11 cellular contexts compared by ENCODE assay signal in genomic region chr2:159124931-159125467, GRCh38.
DNase-seq lines count a peak whose midpoint lies in the region; ATAC-seq and TF ChIP-seq lines count a peak whose summit lies in the region.
"Had no signal": no experiment of that assay in that cellular context is flagged by ENCODE, and none has a peak within 500 bp of the region (broad histone marks: within the 10 kb centered on the region; RNA-seq: fewer than 3 reads in every experiment).

No MANE protein-coding gene starts in this region.

- peaks cover 19% of the 10 kb centered on the region for H3K4me1 Mint-ChIP-seq in activated CD8-positive, alpha-beta T cell treated with anti-CD3 and anti-CD28 coated beads, Interleukin-2, amount 10 ng/mL, durations not matched to agents 7 days and 5 days (ENCODE audit: low read depth)
- peaks cover 50% of the 10 kb centered on the region for H3K4me1 Mint-ChIP-seq in type B pancreatic cell (ENCODE audit: unreplicated experiment)

- H3K4me3 Mint-ChIP-seq in activated CD8-positive, alpha-beta T cell treated with anti-CD3 and anti-CD28 coated beads, Interleukin-2, amount 10 ng/mL, durations not matched to agents 7 days and 5 days = no peak overlapping the region
- peak overlapping the region; percentile 72 for H3K4me3 Mint-ChIP-seq in type B pancreatic cell

- POLR2A ChIA-PET in activated CD8-positive, alpha-beta T cell treated with anti-CD3 and anti-CD28 coated beads, Interleukin-2, amount 10 ng/mL, durations not matched to agents 7 days and 5 days (lab: Charles Lee) = no interaction called here

- H3K36me3 Mint-ChIP-seq in activated naive CD4-positive, alpha-beta T cell treated with anti-CD3 and anti-CD28 coated beads, Interleukin-2, amount 50 U/mL, for 72 hours = no peaks in the 10 kb centered on the region
- no peaks in the 10 kb centered on the region for H3K36me3 Mint-ChIP-seq in activated CD8-positive, alpha-beta T cell treated with anti-CD3 and anti-CD28 coated beads, Interleukin-2, amount 10 ng/mL, durations not matched to agents 7 days and 5 days (ENCODE audit: low read depth)
- peaks cover 34% of the 10 kb centered on the region for H3K36me3 Mint-ChIP-seq in type B pancreatic cell

- ATAC-seq in activated naive CD4-positive, alpha-beta T cell treated with anti-CD3 and anti-CD28 coated beads, Interleukin-2, amount 50 U/mL, for 72 hours = no peak
- no peak for ATAC-seq in activated CD8-positive, alpha-beta T cell treated with anti-CD3 and anti-CD28 coated beads, Interleukin-2, amount 10 ng/mL, durations not matched to agents 7 days and 5 days
- no peak for ATAC-seq in GM18498 (IDR thresholded peaks at IDR 0.05; ENCODE audit: unreplicated experiment)
- ATAC-seq: activated CD4-positive, CD25-positive, alpha-beta regulatory T cell treated with anti-CD3 and anti-CD28 coated beads, Interleukin-2, amount 50 U/mL, for 24 hours had no signal

- no peaks in the 10 kb centered on the region for H3K27me3 Mint-ChIP-seq in activated CD8-positive, alpha-beta T cell treated with anti-CD3 and anti-CD28 coated beads, Interleukin-2, amount 10 ng/mL, durations not matched to agents 7 days and 5 days (ENCODE audit: low read depth)
- H3K27me3 Mint-ChIP-seq in type B pancreatic cell = no peaks in the 10 kb centered on the region

- TF ChIP-seq CTCF in type B pancreatic cell (conservative IDR thresholded peaks at IDR 0.05) = no peak

- peak overlapping the region; percentile 76 to 82 for H3K27ac Mint-ChIP-seq in activated naive CD4-positive, alpha-beta T cell treated with anti-CD3 and anti-CD28 coated beads, Interleukin-2, amount 50 U/mL, for 72 hours
- H3K27ac Mint-ChIP-seq in activated CD8-positive, alpha-beta T cell treated with anti-CD3 and anti-CD28 coated beads, Interleukin-2, amount 10 ng/mL, durations not matched to agents 7 days and 5 days = peak overlapping the region; percentile 68
- peak overlapping the region; percentile 97 for H3K27ac Mint-ChIP-seq in type B pancreatic cell

- no peak for DNase-seq in activated naive CD4-positive, alpha-beta T cell treated with anti-CD3 and anti-CD28 coated beads, Interleukin-2, amount 50 U/mL, for 72 hours (ENCODE audit: low spot score in 2 of 2)
- DNase-seq in activated naive CD4-positive, alpha-beta T cell treated with anti-CD3 and anti-CD28 coated beads, Interleukin-2, amount 50 U/mL, for 16 hours = no peak
- DNase-seq in activated CD8-positive, alpha-beta T cell treated with anti-CD3 and anti-CD28 coated beads, Interleukin-2, amount 10 ng/mL, durations not matched to agents 7 days and 5 days = no peak
- DNase-seq in kidney tubule cell (ENCODE audit: low spot score) (peak; percentile 31), type B pancreatic cell (ENCODE audit: extremely low spot score, unreplicated experiment) (no peak), NCI-H2029 treated with DMSO at 0.1 percent for 48 hours (lab: John Stamatoyannopoulos, UW) (no peak)
- DNase-seq in activated CD4-positive, CD25-positive, alpha-beta regulatory T cell (lab: John Stamatoyannopoulos, UW) = no peak
- DNase-seq: BE2C, NCI-H187 treated with DMSO at 0.1 percent for 48 hours had no signal

- CTCF ChIA-PET in activated CD8-positive, alpha-beta T cell treated with anti-CD3 and anti-CD28 coated beads, Interleukin-2, amount 10 ng/mL, durations not matched to agents 7 days and 5 days (lab: Charles Lee) = interaction anchor here (0.6 kb wide), 1 partner anchor 237 kb away, joined by 3 read pairs; no protein-coding TSS in a partner anchor

- H3K9me3 Mint-ChIP-seq in activated naive CD4-positive, alpha-beta T cell treated with anti-CD3 and anti-CD28 coated beads, Interleukin-2, amount 50 U/mL, for 72 hours = no peaks in the 10 kb centered on the region
- no peaks in the 10 kb centered on the region for H3K9me3 Mint-ChIP-seq in activated CD8-positive, alpha-beta T cell treated with anti-CD3 and anti-CD28 coated beads, Interleukin-2, amount 10 ng/mL, durations not matched to agents 7 days and 5 days (ENCODE audit: insufficient read depth)
- H3K9me3 Mint-ChIP-seq in type B pancreatic cell = no peaks in the 10 kb centered on the region
